Comparison of ENCODE assay signal across 10 cellular contexts in genomic region chr6:142544199-142544838, GRCh38.
"Had no signal": no experiment of that assay in that cellular context is flagged by ENCODE, and none has a peak within 500 bp of the region (broad histone marks: within the 10 kb centered on the region; RNA-seq: fewer than 3 reads in every experiment).

No MANE protein-coding gene starts in this region.

- H3K9me3 Mint-ChIP-seq: naive B cell had no signal

- H3K36me3 ChIP-seq: esophagus muscularis mucosa had no signal

- H3K27me3 ChIP-seq: esophagus muscularis mucosa, hepatocyte had no signal

- H3K27ac ChIP-seq: esophagus muscularis mucosa, hepatocyte, parathyroid adenoma, SK-N-MC had no signal

- H3K9me3 ChIP-seq: esophagus muscularis mucosa had no signal

- DNase-seq: activated CD4-positive, CD25-positive, alpha-beta regulatory T cell treated with anti-CD3 and anti-CD28 coated beads, Interleukin-2, amount 50 U/mL, for 72 hours; anterior cingulate cortex; cortex of kidney; effector CD4-positive, alpha-beta T cell; naive B cell had no signal

- H3K4me3 Mint-ChIP-seq: naive B cell had no signal

- H3K4me1 Mint-ChIP-seq: naive B cell had no signal

- H3K27ac Mint-ChIP-seq: naive B cell had no signal

- H3K4me1 ChIP-seq: parathyroid adenoma had no signal

- H3K36me3 Mint-ChIP-seq: naive B cell had no signal

- ATAC-seq: left lobe of liver had no signal

- H3K4me3 ChIP-seq: esophagus muscularis mucosa, hepatocyte, SK-N-MC had no signal
